1 cellular context compared by ENCODE assay signal in genomic region chr1:40450491-40451237, GRCh38.
TF ChIP-seq lines count a peak whose summit lies in the region.

No MANE protein-coding gene starts in this region.

TF ChIP-seq in K562, 482 proteins besides CTCF, POLR2A, EP300 and RAD21 (continues in another document):
- peak in 1 of 3 experiments; percentile 9 for TF ChIP-seq YY1 (IDR thresholded peaks at IDR 0.05; ENCODE audit: borderline replicate concordance in 1 of 3, control insufficient read depth in 1 of 3, extremely low read depth in 1 of 3, insufficient read depth in 3 of 3, insufficient read length in 1 of 3, insufficient replicate concordance in 2 of 3, low read depth in 1 of 3, low read length in 2 of 3)
- TF ChIP-seq HDAC2 (IDR thresholded peaks at IDR 0.05) = peak; percentile 51; the same call in 1 of the 2 replicates
- TF ChIP-seq TCF3 (CRISPR knock-in tag; IDR thresholded peaks at IDR 0.05) = peak; percentile 41
- no peak for TF ChIP-seq RREB1 (CRISPR knock-in tag; IDR thresholded peaks at IDR 0.05)
- 0 out of 2 replicates have a peak, but pooled peaks have one; percentile 47 for TF ChIP-seq SOX6 (IDR thresholded peaks at IDR 0.05)
- TF ChIP-seq SP1 (CRISPR knock-in tag; IDR thresholded peaks at IDR 0.05) = peak; percentile 13; the same call in 1 of the 2 replicates
- TF ChIP-seq THRAP3 (IDR thresholded peaks at IDR 0.05; ENCODE audit: borderline replicate concordance) = no peak
- peak; percentile 98 for TF ChIP-seq ZKSCAN8 (CRISPR knock-in tag; IDR thresholded peaks at IDR 0.05)
- peak; percentile 62; the same call in 1 of the 2 replicates for TF ChIP-seq CREB1 (IDR thresholded peaks at IDR 0.05)
- no peak; the same call in 1 of the 2 replicates for TF ChIP-seq CREB1 (CRISPR knock-in tag; IDR thresholded peaks at IDR 0.05)
- TF ChIP-seq MYC (IDR thresholded peaks at IDR 0.05; ENCODE audit: low read depth, low read length) = peak; percentile 88
- TF ChIP-seq MYC (CRISPR knock-in tag; IDR thresholded peaks at IDR 0.05; ENCODE audit: borderline replicate concordance, low read depth) = no peak
- TF ChIP-seq EP400 (IDR thresholded peaks at IDR 0.05) = peak; percentile 88
- TF ChIP-seq IRF1 (CRISPR knock-in tag; IDR thresholded peaks at IDR 0.05; ENCODE audit: borderline replicate concordance) = no peak
- 0 out of 2 replicates have a peak, but pooled peaks have one; percentile 3 for TF ChIP-seq KLF16 (IDR thresholded peaks at IDR 0.05)
- peak in 1 of 2 experiments; percentile 50 for TF ChIP-seq AFF1 (IDR thresholded peaks at IDR 0.05; ENCODE audit: low read depth in 1 of 2, partially characterized antibody in 2 of 2)
- TF ChIP-seq ZKSCAN1 (IDR thresholded peaks at IDR 0.05; ENCODE audit: low read depth, low read length) = peak; percentile 26; the same call in 1 of the 2 replicates
- no peak for TF ChIP-seq ZBTB5 (IDR thresholded peaks at IDR 0.05)
- TF ChIP-seq ZNF584 (CRISPR knock-in tag; IDR thresholded peaks at IDR 0.05; ENCODE audit: low read depth) = no peak
- peak; percentile 71; the same call in 1 of the 2 replicates for TF ChIP-seq BRD4 (IDR thresholded peaks at IDR 0.05)
- 0 out of 4 replicates have a peak, but pooled peaks of 1 of the 2 experiments have one; percentile 46 for TF ChIP-seq TEAD1 (CRISPR knock-in tag; IDR thresholded peaks at IDR 0.05)
- TF ChIP-seq GTF2E2 (tag; IDR thresholded peaks at IDR 0.05) = peak; percentile 5; the same call in 1 of the 2 replicates
- TF ChIP-seq ZBTB49 (CRISPR knock-in tag; IDR thresholded peaks at IDR 0.05; ENCODE audit: borderline replicate concordance) = no peak
- peak; percentile 55 for TF ChIP-seq TBP (optimal IDR thresholded peaks at IDR 0.05; ENCODE audit: low read depth, low read length)
- TF ChIP-seq ZNF398 (CRISPR knock-in tag; IDR thresholded peaks at IDR 0.05) = no peak
- 0 out of 2 replicates have a peak, but pooled peaks have one; percentile 29 for TF ChIP-seq THAP12 (CRISPR knock-in tag; IDR thresholded peaks at IDR 0.05)
- peak; percentile 35 for TF ChIP-seq NEUROD1 (IDR thresholded peaks at IDR 0.05; ENCODE audit: borderline replicate concordance, low read depth, low read length, partially characterized antibody)
- TF ChIP-seq TOE1 (IDR thresholded peaks at IDR 0.05; ENCODE audit: borderline replicate concordance) = 0 out of 2 replicates have a peak, but pooled peaks have one; percentile 27
- no peak for TF ChIP-seq TOE1 (CRISPR knock-in tag; IDR thresholded peaks at IDR 0.05; ENCODE audit: borderline replicate concordance, low read depth)
- no peak for TF ChIP-seq ZSCAN29 (IDR thresholded peaks at IDR 0.05)
